ENCODE assay signal across 8 cellular contexts in genomic region chr13:52128714-52129700, GRCh38. TPM values are rescaled to one million over a fixed set of nuclear protein-coding genes. Genes with fewer than 3 reads are reported as not detected.
A peak's percentile ranks its signal among the peaks of the same experiment; 100 is the strongest.
DNase-seq lines count a peak whose midpoint lies in the region; ATAC-seq, FAIRE-seq and TF ChIP-seq lines count a peak whose summit lies in the region.

Gene NEK5, minus strand, starts transcription at chr13:52129073. Its CDS starts 1,591 bp downstream, at chr13:52127482.

- peak within 1 kb of the TSS; percentile 69 to 70 for H3K4me2 ChIP-seq in H1 (ENCODE audit: insufficient read depth in 1 of 2, low read depth in 2 of 2, low read length in 2 of 2)
- peak within 1 kb of the TSS; percentile 81 for H3K4me2 ChIP-seq in mesenchymal stem cell (ENCODE audit: low read length, poor library complexity, severe bottlenecking)

- H3K4me1 Mint-ChIP-seq in activated CD8-positive, alpha-beta T cell treated with anti-CD3 and anti-CD28 coated beads, Interleukin-2, amount 10 ng/mL, durations not matched to agents 7 days and 5 days (ENCODE audit: low read depth): peaks cover 16% of the 10 kb centered on the region

- H3K27ac ChIP-seq in ACC112 (ENCODE audit: low read depth, low read length) (no peak within 1 kb of the TSS), H1 (ENCODE audit: low read depth, low read length) (no peak within 1 kb of the TSS), mesenchymal stem cell (ENCODE audit: low read length, poor library complexity, severe bottlenecking) (no peak within 1 kb of the TSS)

- H3K23ac ChIP-seq in H1 (ENCODE audit: insufficient read length) (no peak within 1 kb of the TSS), mesenchymal stem cell (ENCODE audit: low read length in 2 of 2) (no peak within 1 kb of the TSS)

- H2BK12ac ChIP-seq in H1 (ENCODE audit: low read depth, low read length): no peak within 1 kb of the TSS
- H2BK12ac ChIP-seq in mesenchymal stem cell (ENCODE audit: low read length in 2 of 2): no peak within 1 kb of the TSS

- no peaks in the 10 kb centered on the region for H3K79me2 ChIP-seq in ACC112 (ENCODE audit: control insufficient read depth, insufficient read depth, low read length, unreplicated experiment)
- no peaks in the 10 kb centered on the region for H3K79me2 ChIP-seq in H1 (ENCODE audit: control insufficient read depth in 1 of 2, insufficient read depth in 2 of 2, low read length in 2 of 2)

- no peaks in the 10 kb centered on the region for H3K9me3 ChIP-seq in H1 (ENCODE audit: insufficient read depth in 2 of 2, low read depth in 1 of 2, low read length in 1 of 2)
- H3K9me3 ChIP-seq in mesenchymal stem cell (ENCODE audit: control insufficient read depth, low read length): no peaks in the 10 kb centered on the region

- H3K27ac Mint-ChIP-seq in activated CD8-positive, alpha-beta T cell treated with anti-CD3 and anti-CD28 coated beads, Interleukin-2, amount 10 ng/mL, durations not matched to agents 7 days and 5 days: no peak within 1 kb of the TSS

- H2AFZ ChIP-seq in ACC112 (ENCODE audit: low read length, unreplicated experiment) (peak within 1 kb of the TSS; percentile 62), H1 (ENCODE audit: low read length) (peak within 1 kb of the TSS; percentile 97), mesenchymal stem cell (ENCODE audit: low read depth, low read length) (peak within 1 kb of the TSS; percentile 72)

- H4K8ac ChIP-seq in H1 (ENCODE audit: extremely low read depth, insufficient read depth, low read length) (peak within 1 kb of the TSS; percentile 63), mesenchymal stem cell (ENCODE audit: low read length) (no peak within 1 kb of the TSS)

- ATAC-seq in GM18498 (IDR thresholded peaks at IDR 0.05; ENCODE audit: unreplicated experiment) (peak; percentile 70), HG02973 (IDR thresholded peaks at IDR 0.05; ENCODE audit: unreplicated experiment) (peak; percentile 68)
- ATAC-seq in activated CD8-positive, alpha-beta T cell treated with anti-CD3 and anti-CD28 coated beads, Interleukin-2, amount 10 ng/mL, durations not matched to agents 7 days and 5 days: peak; percentile 89

- peaks cover 6% of the 10 kb centered on the region for H3K23me2 ChIP-seq in H1 (ENCODE audit: low read depth, low read length)

- TF ChIP-seq CTCF in H1 (IDR thresholded peaks at IDR 0.05; ENCODE audit: control extremely low read depth in 1 of 3, insufficient read depth in 1 of 3, low read depth in 1 of 3, low read length in 3 of 3): peak; percentile 62 to 86 (median 76)

- no peak for TF ChIP-seq EP300 in H1 (IDR thresholded peaks at IDR 0.05; ENCODE audit: borderline replicate concordance in 1 of 2, low read depth in 2 of 2, low read length in 2 of 2)

- no peak within 1 kb of the TSS for H2AK5ac ChIP-seq in H1 (ENCODE audit: low read depth, low read length)
- no peak within 1 kb of the TSS for H2AK5ac ChIP-seq in mesenchymal stem cell (ENCODE audit: low read length, severe bottlenecking)

- H4K91ac ChIP-seq in H1 (replicated peaks; ENCODE audit: insufficient read length, low read length): no peak within 1 kb of the TSS
- no peak within 1 kb of the TSS for H4K91ac ChIP-seq in mesenchymal stem cell (ENCODE audit: low read length)

- H3K9ac ChIP-seq in H1 (replicated peaks in 1 of 4; ENCODE audit: extremely low read depth in 1 of 4, low read depth in 3 of 4, low read length in 3 of 4) (peak within 1 kb of the TSS in 2 of 4 experiments; percentile 45 to 52; a peak in 3 of 7 replicates), mesenchymal stem cell (ENCODE audit: low read length) (peak within 1 kb of the TSS; percentile 72)

- no peak for FAIRE-seq in H1 (lab: Jason Lieb, UNC)

- H3K36me3 ChIP-seq in ACC112 (ENCODE audit: insufficient read depth, low read length): peaks cover 8% of the 10 kb centered on the region; the same call in 1 of the 2 replicates
- peaks cover 0 to 10% (median 6%) of the 10 kb centered on the region in 4 experiments; a peak in 5 of 8 replicates for H3K36me3 ChIP-seq in H1 (ENCODE audit: control insufficient read depth in 2 of 4, insufficient read depth in 4 of 4, low read length in 3 of 4)
- peaks cover 15 to 32% of the 10 kb centered on the region in 2 experiments for H3K36me3 ChIP-seq in mesenchymal stem cell (ENCODE audit: control insufficient read depth in 1 of 2, insufficient read depth in 2 of 2, low read depth in 1 of 2, low read length in 2 of 2)

- H3K14ac ChIP-seq in H1 (ENCODE audit: insufficient read length): no peak within 1 kb of the TSS
- no peak within 1 kb of the TSS for H3K14ac ChIP-seq in mesenchymal stem cell (ENCODE audit: low read length in 2 of 2)

- H3K27me3 ChIP-seq in ACC112 (ENCODE audit: insufficient read depth, low read length) (no peaks in the 10 kb centered on the region), H1 (replicated peaks in 1 of 4; ENCODE audit: control insufficient read depth in 3 of 4, extremely low read depth in 1 of 4, insufficient read depth in 3 of 4, low read length in 3 of 4) (peaks cover 0 to 10% (median 2%) of the 10 kb centered on the region in 4 experiments; a peak in 2 of 7 replicates), mesenchymal stem cell (ENCODE audit: control insufficient read depth in 1 of 2, insufficient read depth in 1 of 2, low read length in 2 of 2) (peaks cover 0 to 3% of the 10 kb centered on the region in 2 experiments)

- no peak within 1 kb of the TSS for H4K5ac ChIP-seq in H1 (ENCODE audit: insufficient read length, low read depth, low read length)

- no peaks in the 10 kb centered on the region for H3K4me1 ChIP-seq in ACC112 (ENCODE audit: control insufficient read depth, insufficient read depth, low read length, unreplicated experiment)
- H3K4me1 ChIP-seq in H1 (replicated peaks in 1 of 4; ENCODE audit: control insufficient read depth in 3 of 4, insufficient read depth in 4 of 4, low read length in 3 of 4): no peaks in the 10 kb centered on the region
- peaks cover 4% of the 10 kb centered on the region for H3K4me1 ChIP-seq in mesenchymal stem cell (ENCODE audit: control insufficient read depth, insufficient read depth, low read depth, low read length)

- POLR2A ChIA-PET in activated CD8-positive, alpha-beta T cell treated with anti-CD3 and anti-CD28 coated beads, Interleukin-2, amount 10 ng/mL, durations not matched to agents 7 days and 5 days (lab: Charles Lee): no interaction called here
- POLR2A ChIA-PET in H1 (lab: Charles Lee; ENCODE audit: partially characterized antibody): interaction anchor here (0.6 to 1.6 kb wide), 3 partner anchors 162 to 261 kb away, joined by 3 to 4 read pairs (median 3); no protein-coding TSS in a partner anchor

- H3K36me3 Mint-ChIP-seq in activated CD8-positive, alpha-beta T cell treated with anti-CD3 and anti-CD28 coated beads, Interleukin-2, amount 10 ng/mL, durations not matched to agents 7 days and 5 days (ENCODE audit: low read depth): no peaks in the 10 kb centered on the region

- no peak within 1 kb of the TSS for H2BK20ac ChIP-seq in H1 (ENCODE audit: low read length)

- H2BK5ac ChIP-seq in H1 (ENCODE audit: low read depth, low read length) (no peak within 1 kb of the TSS), mesenchymal stem cell (ENCODE audit: low read depth, low read length, poor library complexity, severe bottlenecking) (no peak within 1 kb of the TSS)

- H2BK15ac ChIP-seq in H1 (ENCODE audit: low read length) (no peak within 1 kb of the TSS), mesenchymal stem cell (ENCODE audit: low read depth, poor library complexity, severe bottlenecking) (no peak within 1 kb of the TSS)

- peak; percentile 54 for DNase-seq in NCI-H226
- DNase-seq in activated CD8-positive, alpha-beta T cell treated with anti-CD3 and anti-CD28 coated beads, Interleukin-2, amount 10 ng/mL, durations not matched to agents 7 days and 5 days: peak; percentile 60
- DNase-seq in H1 (ENCODE audit: low read depth in 1 of 2, low spot score in 2 of 2): peak; percentile 46 to 93
- peak; percentile 72 for DNase-seq in mesenchymal stem cell
- DNase-seq in stimulated activated CD8-positive, alpha-beta memory T cell treated with anti-CD3 and anti-CD28 coated beads, Interleukin-12 subunit alpha, Interleukin-12 subunit beta, amount 100 ng/mL, for 1 hour (ENCODE audit: low read depth): peak; percentile 17

- peaks cover 0 to 1% of the 10 kb centered on the region in 2 experiments for H4K20me1 ChIP-seq in H1 (replicated peaks in 1 of 2; ENCODE audit: control insufficient read depth in 1 of 2, insufficient read depth in 2 of 2, low read length in 2 of 2)

- H3K4ac ChIP-seq in H1 (replicated peaks; ENCODE audit: insufficient read length, low read depth, low read length): no peak within 1 kb of the TSS
- no peak within 1 kb of the TSS for H3K4ac ChIP-seq in mesenchymal stem cell (ENCODE audit: low read depth in 1 of 2, low read length in 2 of 2)

- H3K27me3 Mint-ChIP-seq in activated CD8-positive, alpha-beta T cell treated with anti-CD3 and anti-CD28 coated beads, Interleukin-2, amount 10 ng/mL, durations not matched to agents 7 days and 5 days (ENCODE audit: low read depth): peaks cover 17% of the 10 kb centered on the region

- TF ChIP-seq POLR2A in H1 (IDR thresholded peaks at IDR 0.05; ENCODE audit: control extremely low read depth in 1 of 2, low read depth in 2 of 2, low read length in 2 of 2): no peak

- H3K4me3 ChIP-seq in ACC112 (ENCODE audit: low read depth, low read length): peak within 1 kb of the TSS; percentile 82
- H3K4me3 ChIP-seq in H1 (ENCODE audit: extremely low read depth in 1 of 4, insufficient read depth in 2 of 4, low read depth in 3 of 4, low read length in 4 of 4): peak within 1 kb of the TSS; percentile 46 to 78 (median 70)
- peak within 1 kb of the TSS; percentile 73 to 79 for H3K4me3 ChIP-seq in mesenchymal stem cell (ENCODE audit: insufficient read depth in 1 of 2, low read depth in 1 of 2, low read length in 2 of 2)

- H3K18ac ChIP-seq in H1 (ENCODE audit: extremely low read depth, low read length) (no peak within 1 kb of the TSS), mesenchymal stem cell (ENCODE audit: low read depth in 1 of 2, low read length in 2 of 2) (no peak within 1 kb of the TSS)

- 11% methylated on average over 53 of the region's 71 CpGs; no CpG with 5 or more reads in 1 of the 2 experiments for WGBS in H1 (ENCODE audit: extremely low coverage in 1 of 2, insufficient coverage in 1 of 2, insufficient read length in 1 of 2, insufficient replicate concordance in 2 of 2, low coverage in 1 of 2, low lambda C conversion rate in 2 of 2, missing lambda C conversion rate in 1 of 2), 2 experiments
- 13% methylated on average over 67 of the region's 71 CpGs for WGBS in mesenchymal stem cell

- TF ChIP-seq RAD21 in H1 (IDR thresholded peaks at IDR 0.05 in 1 of 2, conservative IDR thresholded peaks at IDR 0.05 in 1 of 2; ENCODE audit: low read depth in 2 of 2, low read length in 2 of 2): peak; percentile 81 to 87

- H3K79me1 ChIP-seq in H1 (ENCODE audit: low read depth, low read length): no peaks in the 10 kb centered on the region
- H3K79me1 ChIP-seq in mesenchymal stem cell (replicated peaks; ENCODE audit: low read length, poor library complexity, severe bottlenecking): no peaks in the 10 kb centered on the region

- H3K4me3 Mint-ChIP-seq in activated CD8-positive, alpha-beta T cell treated with anti-CD3 and anti-CD28 coated beads, Interleukin-2, amount 10 ng/mL, durations not matched to agents 7 days and 5 days: peak within 1 kb of the TSS; percentile 72

- CTCF ChIA-PET in activated CD8-positive, alpha-beta T cell treated with anti-CD3 and anti-CD28 coated beads, Interleukin-2, amount 10 ng/mL, durations not matched to agents 7 days and 5 days (lab: Charles Lee): interaction anchor here (0.9 to 5.0 kb wide), 11 partner anchors 16 to 331 kb away, joined by 3 to 45 read pairs (median 4); no protein-coding TSS in a partner anchor
- CTCF ChIA-PET in H1 (lab: Charles Lee; ENCODE audit: partially characterized antibody): interaction anchor here (0.6 to 8.7 kb wide), 40 partner anchors 12 to 489 kb away, joined by 3 to 107 read pairs (median 5); partner anchors contain the start of genes ALG11, TMEM272 and VPS36

- no peaks in the 10 kb centered on the region for H3K9me3 Mint-ChIP-seq in activated CD8-positive, alpha-beta T cell treated with anti-CD3 and anti-CD28 coated beads, Interleukin-2, amount 10 ng/mL, durations not matched to agents 7 days and 5 days (ENCODE audit: insufficient read depth)

- H2BK120ac ChIP-seq in H1 (replicated peaks; ENCODE audit: low read depth, low read length) (no peak within 1 kb of the TSS), mesenchymal stem cell (ENCODE audit: low read depth, low read length) (no peak within 1 kb of the TSS)

- H3K56ac ChIP-seq in H1 (replicated peaks; ENCODE audit: insufficient read length, low read depth, low read length): no peak within 1 kb of the TSS

RNA-seq across cellular contexts. Expression of gene NEK5, which starts in this region (rescaled TPM):
- not detected for total RNA-seq in activated CD8-positive, alpha-beta T cell treated with anti-CD3 and anti-CD28 coated beads, Interleukin-2, amount 10 ng/mL, durations not matched to agents 7 days and 5 days
- total RNA-seq in H1 (2021; fragmentation: NEBNext Ultra II Directional; extraction: Animal tissue kit (Norgen Biotek cat#: 25700)): 0.27 and 0.35 TPM in 2 replicates
- polyA plus RNA-seq in H1 (2011; rRNA removed): 0.12 and 0.17 TPM in 2 replicates
- polyA plus RNA-seq in H1 (2011; cell fraction: cytosol; rRNA removed): 0.21 TPM
- 0.20 TPM for polyA plus RNA-seq in H1 (2011; cell fraction: nucleus; rRNA removed)
- polyA plus RNA-seq in H1 (2012, experiment 1 of 2): 0.25 to 0.72 TPM (median 0.36 TPM) in 4 replicates
- polyA plus RNA-seq in H1 (2012, experiment 2 of 2): not detected
- 0.36 TPM for polyA plus RNA-seq in H1 (2013, experiment 1 of 2)
- polyA plus RNA-seq in H1 (2013, experiment 2 of 2): 0.39 TPM
- polyA minus RNA-seq in H1 (2011; rRNA and poly(A)+ RNA removed): 0.10 and 0.13 TPM in 2 replicates
- not detected for polyA minus RNA-seq in H1 (2011; cell fraction: cytosol; rRNA and poly(A)+ RNA removed)
- polyA minus RNA-seq in H1 (2011; cell fraction: nucleus; rRNA and poly(A)+ RNA removed): 0.50 TPM
- polyA plus RNA-seq in mesenchymal stem cell (2013, experiment 1 of 2): 0.03 TPM
- polyA plus RNA-seq in mesenchymal stem cell (2013, experiment 2 of 2): 0.04 TPM

Comparison
In these comparisons a context has a peak if more than half of its experiments do, and no peak if none do; other contexts are left out.
1. Peak in DNase-seq and ATAC-seq in activated CD8-positive, alpha-beta T cell treated with anti-CD3 and anti-CD28 coated beads, Interleukin-2, amount 10 ng/mL, durations not matched to agents 7 days and 5 days; RNA of the gene not detected or under 1 TPM.
2. Peak in DNase-seq, H3K4me3 ChIP-seq and H3K4me2 ChIP-seq in H1; RNA of the gene not detected or under 1 TPM.
3. DNase-seq: peak in every context shown above with its lines; median percentile 72 in mesenchymal stem cell; 70 in H1; 60 in activated CD8-positive, alpha-beta T cell treated with anti-CD3 and anti-CD28 coated beads, Interleukin-2, amount 10 ng/mL, durations not matched to agents 7 days and 5 days; 54 in NCI-H226; 17 in stimulated activated CD8-positive, alpha-beta memory T cell treated with anti-CD3 and anti-CD28 coated beads, Interleukin-12 subunit alpha, Interleukin-12 subunit beta, amount 100 ng/mL, for 1 hour.